ENCODE assay signal across 12 cellular contexts in the genomic region with DNA sequence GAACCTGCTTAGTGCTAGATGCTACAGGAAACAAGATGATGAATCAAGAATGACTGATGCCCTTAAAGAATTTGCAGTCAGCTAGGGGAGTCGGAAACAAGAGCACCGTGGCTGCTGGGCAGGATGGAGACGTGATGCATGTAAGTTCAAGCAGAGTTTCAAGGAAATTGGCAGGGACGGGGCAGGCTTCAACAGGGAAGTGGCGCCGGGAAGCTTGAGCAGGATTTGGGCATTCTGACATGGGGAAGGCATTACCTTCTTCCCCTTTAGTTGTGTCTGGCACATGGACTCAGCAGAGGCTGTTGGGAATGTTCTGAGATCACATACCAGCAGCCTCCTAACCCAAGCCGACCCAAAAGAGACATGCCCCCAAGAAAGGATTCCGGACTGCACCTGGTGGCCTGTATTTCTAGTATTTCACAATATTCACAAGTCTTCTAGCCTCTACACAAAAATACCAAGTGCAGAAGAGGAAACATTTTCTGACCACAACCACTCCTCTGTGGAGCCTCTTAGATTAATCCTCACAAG.
DNase-seq lines count a peak whose midpoint lies in the region; ATAC-seq and TF ChIP-seq lines count a peak whose summit lies in the region.
"Had no signal": no experiment of that assay in that cellular context is flagged by ENCODE, and none has a peak within 500 bp of the region (broad histone marks: within the 10 kb centered on the region; RNA-seq: fewer than 3 reads in every experiment).

No MANE protein-coding gene starts in this region.

- H3K4me3 Mint-ChIP-seq in mesothelial cell of epicardium: no peak overlapping the region
- H3K4me3 Mint-ChIP-seq: CD8-positive, alpha-beta T cell had no signal

- H3K27ac Mint-ChIP-seq in mesothelial cell of epicardium: peak overlapping the region; percentile 49
- H3K27ac Mint-ChIP-seq: CD8-positive, alpha-beta T cell had no signal

- H3K27me3 Mint-ChIP-seq in mesothelial cell of epicardium (ENCODE audit: low read depth): no peaks in the 10 kb centered on the region

- H4K20me1 ChIP-seq in MM.1S (ENCODE audit: insufficient read depth, low read length): no peaks in the 10 kb centered on the region

- DNase-seq in HCEC 1CT (peak; percentile 73), MM.1S (no peak), ascending aorta (ENCODE audit: low spot score in 2 of 2) (no peak), mesothelial cell of epicardium (ENCODE audit: low spot score in 2 of 2, unreplicated experiment in 2 of 2) (no peak), NCI-H2227 (lab: John Stamatoyannopoulos, UW; ENCODE audit: unreplicated experiment) (no peak), NCI-H1694 (lab: John Stamatoyannopoulos, UW) (no peak), ecto neural progenitor cell (ENCODE audit: low spot score) (no peak)
- DNase-seq: activated gamma-delta T cell treated with Interleukin-2 at 50 U/mL for 16 hours; CD8-positive, alpha-beta T cell; NCI-H510A treated with DMSO at 0.1 percent for 48 hours; Right ventricle myocardium superior had no signal

- TF ChIP-seq CTCF in MM.1S (IDR thresholded peaks at IDR 0.05; ENCODE audit: low read length) (no peak), ascending aorta (IDR thresholded peaks at IDR 0.05) (no peak), mesothelial cell of epicardium (IDR thresholded peaks at IDR 0.05; ENCODE audit: unreplicated experiment) (no peak)

- H3K4me1 ChIP-seq in MM.1S (ENCODE audit: low read length): no peaks in the 10 kb centered on the region
- peaks cover 0 to 4% of the 10 kb centered on the region in 2 donors for H3K4me1 ChIP-seq in ascending aorta

- peaks cover 31% of the 10 kb centered on the region for H3K4me1 Mint-ChIP-seq in mesothelial cell of epicardium

- peaks cover 7% of the 10 kb centered on the region for H3K9me3 Mint-ChIP-seq in mesothelial cell of epicardium
- H3K9me3 Mint-ChIP-seq: CD8-positive, alpha-beta T cell had no signal

- no peak overlapping the region for H3K27ac ChIP-seq in MM.1S (ENCODE audit: low read length)
- peak overlapping the region; percentile 49 to 62 for H3K27ac ChIP-seq in ascending aorta

- no peaks in the 10 kb centered on the region for H3K9me2 ChIP-seq in MM.1S (replicated peaks; ENCODE audit: insufficient read depth, low read length)

- H3K27me3 ChIP-seq in MM.1S (replicated peaks; ENCODE audit: insufficient read depth, low read length) (no peaks in the 10 kb centered on the region), ascending aorta (no peaks in the 10 kb centered on the region)

- intact Hi-C loops in ascending aorta (cut with DNase I): no loop called here

- no peaks in the 10 kb centered on the region for H3K36me3 Mint-ChIP-seq in mesothelial cell of epicardium
- H3K36me3 Mint-ChIP-seq: CD8-positive, alpha-beta T cell had no signal

- H2AFZ ChIP-seq in MM.1S (ENCODE audit: low read length): no peak overlapping the region

- H3K9me3 ChIP-seq in MM.1S (replicated peaks; ENCODE audit: insufficient read depth, low read length) (no peaks in the 10 kb centered on the region), ascending aorta (no peaks in the 10 kb centered on the region)

- H3K9ac ChIP-seq in MM.1S (ENCODE audit: low read length): no peak overlapping the region

- peak overlapping the region; percentile 39; the same call in 1 of the 2 replicates for H3K4me2 ChIP-seq in MM.1S (ENCODE audit: low read depth, low read length)

- H3K36me3 ChIP-seq in MM.1S (replicated peaks; ENCODE audit: insufficient read depth, low read length): no peaks in the 10 kb centered on the region
- no peaks in the 10 kb centered on the region for H3K36me3 ChIP-seq in ascending aorta

- ATAC-seq in GM21447 (IDR thresholded peaks at IDR 0.05; ENCODE audit: unreplicated experiment): no peak
- ATAC-seq: CD8-positive, alpha-beta T cell had no signal

- no peak overlapping the region for H3K4me3 ChIP-seq in MM.1S (ENCODE audit: low read length)
- H3K4me3 ChIP-seq in ascending aorta: no peak overlapping the region

- no peaks in the 10 kb centered on the region for H3F3A ChIP-seq in MM.1S (ENCODE audit: insufficient read depth, low read length)

- no peaks in the 10 kb centered on the region for H3K79me2 ChIP-seq in MM.1S (ENCODE audit: low read length)
